13 cellular contexts compared by ENCODE assay signal in the genomic region with DNA sequence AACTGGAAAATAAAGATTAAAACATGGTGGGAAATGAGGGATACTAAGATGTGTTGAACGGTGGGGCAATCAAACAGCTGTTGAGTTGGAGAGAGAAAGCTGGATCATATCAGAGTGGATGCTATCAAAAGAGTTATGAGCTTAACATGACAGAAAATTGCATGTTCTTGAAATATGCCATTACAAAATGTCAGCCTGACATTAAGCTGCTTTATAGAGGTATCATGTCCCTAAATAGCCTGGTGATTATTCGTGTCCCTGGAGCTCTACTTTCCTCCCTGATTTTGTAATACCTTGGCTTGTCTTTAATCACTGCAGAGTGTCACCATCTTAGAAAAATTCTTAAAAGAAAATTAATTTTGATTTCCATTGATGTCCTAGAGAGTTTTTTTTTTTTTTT.
DNase-seq lines count a peak whose midpoint lies in the region; ATAC-seq, FAIRE-seq and TF ChIP-seq lines count a peak whose summit lies in the region.
"Had no signal": no experiment of that assay in that cellular context is flagged by ENCODE, and none has a peak within 500 bp of the region (broad histone marks: within the 10 kb centered on the region; RNA-seq: fewer than 3 reads in every experiment).

No MANE protein-coding gene starts in this region.

- no peaks in the 10 kb centered on the region for H3K79me2 ChIP-seq in HepG2 (ENCODE audit: insufficient read depth, low read length)

- TF ChIP-seq CTCF in right atrium auricular region (IDR thresholded peaks at IDR 0.05) (no peak), HepG2 (CRISPR knock-in tag; IDR thresholded peaks at IDR 0.05) (no peak)

- no peaks in the 10 kb centered on the region for H3K36me3 ChIP-seq in right atrium auricular region
- no peaks in the 10 kb centered on the region for H3K36me3 ChIP-seq in HepG2 (replicated peaks in 1 of 2; ENCODE audit: control insufficient read depth in 1 of 2, insufficient read depth in 2 of 2, low read length in 2 of 2)
- H3K36me3 ChIP-seq: BLaER1 treated with 17β-estradiol and CSF1 and Interleukin-3, amounts not matched to agents 10 nM and 100 nM had no signal

- H3K27ac ChIP-seq in right atrium auricular region (no peak overlapping the region), right cardiac atrium (ENCODE audit: low read length) (no peak overlapping the region), HepG2 (ENCODE audit: extremely low read length, insufficient read depth, low read length) (no peak overlapping the region)

- peak; percentile 84 for ATAC-seq in Right ventricle myocardium superior (ENCODE audit: poor library complexity)
- peak; percentile 75 for ATAC-seq in right cardiac atrium
- no peak for ATAC-seq in HepG2

- H3K4me3 ChIP-seq in right atrium auricular region (no peak overlapping the region), right cardiac atrium (ENCODE audit: low read length) (no peak overlapping the region), HepG2 (replicated peaks in 1 of 3; ENCODE audit: insufficient read depth in 1 of 3, low read depth in 2 of 3, low read length in 3 of 3) (no peak overlapping the region)
- H3K4me3 ChIP-seq: BLaER1 treated with 17β-estradiol and CSF1 and Interleukin-3, amounts not matched to agents 10 nM and 100 nM had no signal

- no peak for FAIRE-seq in HepG2 (lab: Jason Lieb, UNC)
- FAIRE-seq: GM19239, H54 had no signal

- H3K4me3 Mint-ChIP-seq in activated naive CD8-positive, alpha-beta T cell treated with anti-CD3 and anti-CD28 coated beads for 36 hours: no peak overlapping the region
- H3K4me3 Mint-ChIP-seq: CD4-positive, CD25-positive, alpha-beta regulatory T cell had no signal

- no peak for TF ChIP-seq RAD21 in HepG2 (CRISPR knock-in tag; IDR thresholded peaks at IDR 0.05)

- in situ Hi-C loops in HepG2 (cut with HindIII; ENCODE audit: extremely low pct_ligation_motif_present, low pct_unique_long_range_greater_than_20kb): no loop called here

- H3K9me3 ChIP-seq in right atrium auricular region: no peaks in the 10 kb centered on the region
- H3K9me3 ChIP-seq in right cardiac atrium (ENCODE audit: control insufficient read depth, low read length): no peaks in the 10 kb centered on the region
- no peaks in the 10 kb centered on the region for H3K9me3 ChIP-seq in HepG2 (ENCODE audit: low read length)

- 47% methylated on average over 2 of the region's 2 CpGs for WGBS in right cardiac atrium
- WGBS in HepG2 (ENCODE audit: low lambda C conversion rate): 2% methylated on average over 2 of the region's 2 CpGs

- POLR2A ChIA-PET in HepG2 (lab: Yijun Ruan, JAX): no interaction called here

- DNase-seq in Right ventricle myocardium superior (no peak), right atrium auricular region (ENCODE audit: low spot score) (no peak), amniotic epithelial cell (ENCODE audit: low read depth) (peak; percentile 34), right cardiac atrium (no peak), HepG2 (ENCODE audit: low spot score) (no peak)
- DNase-seq in stimulated activated CD4-positive, alpha-beta T cell treated with anti-CD3 and anti-CD28 coated beads, Interleukin-12 subunit alpha, Interleukin-12 subunit beta, amount 100 ng/mL, for 4 hours: no peak
- DNase-seq in activated naive CD8-positive, alpha-beta T cell treated with anti-CD3 and anti-CD28 coated beads for 36 hours: no peak
- DNase-seq: ACHN; CD4-positive, CD25-positive, alpha-beta regulatory T cell; GF-D8 had no signal

- H3K36me3 Mint-ChIP-seq in activated naive CD8-positive, alpha-beta T cell treated with anti-CD3 and anti-CD28 coated beads for 36 hours: no peaks in the 10 kb centered on the region
- H3K36me3 Mint-ChIP-seq: CD4-positive, CD25-positive, alpha-beta regulatory T cell had no signal

- TF ChIP-seq EP300 in HepG2 (IDR thresholded peaks at IDR 0.05; ENCODE audit: low read depth in 2 of 2, low read length in 2 of 2): no peak
- no peak for TF ChIP-seq EP300 in HepG2 (CRISPR knock-in tag; IDR thresholded peaks at IDR 0.05; ENCODE audit: borderline replicate concordance)

- CTCF ChIA-PET in HepG2 (lab: Yijun Ruan, JAX; ENCODE audit: low intra/inter-chr PET ratio, low total read pairs): no interaction called here

- no peaks in the 10 kb centered on the region for H4K20me1 ChIP-seq in HepG2 (ENCODE audit: insufficient read depth, low read length)
- H4K20me1 ChIP-seq: BLaER1 treated with 17β-estradiol and CSF1 and Interleukin-3, amounts not matched to agents 10 nM and 100 nM had no signal

- intact Hi-C loops in Right ventricle myocardium superior (cut with DNase I) (no loop called here), right cardiac atrium (cut with DNase I) (no loop called here), HepG2 (cut with micrococcal nuclease; ENCODE audit: unreplicated experiment) (no loop called here)

- no TSS peak for BruUV-seq in HepG2 (replicated peaks; lab: Mats Ljungman, UMichigan)

- H3K27me3 Mint-ChIP-seq in activated naive CD8-positive, alpha-beta T cell treated with anti-CD3 and anti-CD28 coated beads for 36 hours: no peaks in the 10 kb centered on the region

- H3K27ac Mint-ChIP-seq in activated naive CD8-positive, alpha-beta T cell treated with anti-CD3 and anti-CD28 coated beads for 36 hours: no peak overlapping the region
- H3K27ac Mint-ChIP-seq: CD4-positive, CD25-positive, alpha-beta regulatory T cell had no signal

- no peak overlapping the region for H3K9ac ChIP-seq in HepG2 (ENCODE audit: insufficient read depth, low read depth, low read length)

- no peak overlapping the region for H3K4me2 ChIP-seq in HepG2 (ENCODE audit: low read depth, low read length)

- H3K4me1 ChIP-seq in right atrium auricular region: no peaks in the 10 kb centered on the region
- H3K4me1 ChIP-seq in right cardiac atrium (ENCODE audit: control insufficient read depth, insufficient read depth, low read length): no peaks in the 10 kb centered on the region
- no peaks in the 10 kb centered on the region for H3K4me1 ChIP-seq in HepG2 (ENCODE audit: insufficient read depth, low read length)

- H3K27me3 ChIP-seq in right atrium auricular region (no peaks in the 10 kb centered on the region), right cardiac atrium (ENCODE audit: control insufficient read depth, insufficient read depth) (no peaks in the 10 kb centered on the region), HepG2 (ENCODE audit: control insufficient read depth in 1 of 2, insufficient read depth in 2 of 2, low read length in 2 of 2) (no peaks in the 10 kb centered on the region; a peak in 1 of 5 replicates)
- H3K27me3 ChIP-seq: BLaER1 treated with 17β-estradiol and CSF1 and Interleukin-3, amounts not matched to agents 10 nM and 100 nM had no signal

- no peaks in the 10 kb centered on the region for H3K9me3 Mint-ChIP-seq in activated naive CD8-positive, alpha-beta T cell treated with anti-CD3 and anti-CD28 coated beads for 36 hours

- no peak overlapping the region for H2AFZ ChIP-seq in HepG2 (ENCODE audit: low read length)

- no peaks in the 10 kb centered on the region for H3K4me1 Mint-ChIP-seq in activated naive CD8-positive, alpha-beta T cell treated with anti-CD3 and anti-CD28 coated beads for 36 hours
- H3K4me1 Mint-ChIP-seq: CD4-positive, CD25-positive, alpha-beta regulatory T cell had no signal

- TF ChIP-seq POLR2A in HepG2 (IDR thresholded peaks at IDR 0.05; ENCODE audit: insufficient read depth in 1 of 2, low read depth in 2 of 2, low read length in 2 of 2): no peak

TF ChIP-seq in HepG2, 621 proteins besides CTCF, POLR2A, EP300 and RAD21:
- TF ChIP-seq MXD4 (CRISPR knock-in tag; IDR thresholded peaks at IDR 0.05) (no peak), TBX2 (CRISPR knock-in tag; IDR thresholded peaks at IDR 0.05; ENCODE audit: borderline replicate concordance) (no peak), ZGPAT (CRISPR knock-in tag; IDR thresholded peaks at IDR 0.05) (no peak), MTA3 (CRISPR knock-in tag; IDR thresholded peaks at IDR 0.05) (no peak), SMAD9 (CRISPR knock-in tag; IDR thresholded peaks at IDR 0.05) (no peak), KDM4B (CRISPR knock-in tag; IDR thresholded peaks at IDR 0.05) (no peak), ZNF570 (CRISPR knock-in tag; IDR thresholded peaks at IDR 0.05; ENCODE audit: borderline replicate concordance) (no peak), MZF1 (CRISPR knock-in tag; IDR thresholded peaks at IDR 0.05; ENCODE audit: borderline replicate concordance) (no peak), LCORL (IDR thresholded peaks at IDR 0.05) (no peak), LCORL (CRISPR knock-in tag; IDR thresholded peaks at IDR 0.05) (no peak), TIGD3 (CRISPR knock-in tag; IDR thresholded peaks at IDR 0.05; ENCODE audit: borderline replicate concordance) (no peak)
- TF ChIP-seq, protein P1, sequence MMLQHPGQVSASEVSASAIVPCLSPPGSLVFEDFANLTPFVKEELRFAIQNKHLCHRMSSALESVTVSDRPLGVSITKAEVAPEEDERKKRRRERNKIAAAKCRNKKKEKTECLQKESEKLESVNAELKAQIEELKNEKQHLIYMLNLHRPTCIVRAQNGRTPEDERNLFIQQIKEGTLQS (CRISPR knock-in tag; IDR thresholded peaks at IDR 0.05): no peak
